ENCODE assay signal across 13 cellular contexts in the genomic region with DNA sequence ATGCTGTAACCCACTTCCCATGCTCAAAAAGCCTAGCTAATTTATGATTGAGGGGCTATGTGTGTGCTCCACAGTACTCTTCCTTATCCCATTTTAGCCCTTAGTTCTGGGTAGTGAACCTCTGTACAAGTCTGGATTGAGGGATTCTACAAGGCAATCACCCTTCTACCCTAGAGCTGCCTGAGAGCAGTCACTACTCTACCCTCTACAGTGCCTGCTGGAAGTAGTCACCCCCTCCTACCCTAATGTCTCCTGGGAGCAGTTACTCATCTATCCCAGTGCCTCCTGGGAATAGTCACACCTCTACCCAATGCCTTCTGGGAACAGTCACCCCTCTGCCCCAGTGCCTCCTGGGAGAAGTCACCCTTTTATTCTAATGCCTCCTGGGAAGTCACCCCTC.
A peak's percentile ranks its signal among the peaks of the same experiment; 100 is the strongest.
DNase-seq lines count a peak whose midpoint lies in the region; ATAC-seq lines count a peak whose summit lies in the region.
"Had no signal": no experiment of that assay in that cellular context is flagged by ENCODE, and none has a peak within 500 bp of the region (broad histone marks: within the 10 kb centered on the region; RNA-seq: fewer than 3 reads in every experiment).

No MANE protein-coding gene starts in this region.

- intact Hi-C loops in Right ventricle myocardium inferior (cut with DNase I): no loop called here
- intact Hi-C loops in left cardiac atrium (cut with DNase I): no loop called here

- H3K27me3 Mint-ChIP-seq in stimulated activated memory B cell treated with anti-CD40 and anti-IgM and Interleukin-4, amounts not matched to agents 10 μg/mL and 1 μg/mL and 100 μg/mL, for 72 hours: peaks cover 27% of the 10 kb centered on the region
- H3K27me3 Mint-ChIP-seq in activated CD8-positive, alpha-beta T cell treated with anti-CD3 and anti-CD28 coated beads, Interleukin-2, amount 10 ng/mL, durations not matched to agents 7 days and 5 days (ENCODE audit: low read depth): peaks cover 3% of the 10 kb centered on the region
- H3K27me3 Mint-ChIP-seq: CD4-positive, alpha-beta memory T cell had no signal

- H3K4me3 Mint-ChIP-seq in stimulated activated memory B cell treated with anti-CD40 and anti-IgM and Interleukin-4, amounts not matched to agents 10 μg/mL and 1 μg/mL and 100 μg/mL, for 72 hours: no peak overlapping the region
- H3K4me3 Mint-ChIP-seq in activated CD8-positive, alpha-beta T cell treated with anti-CD3 and anti-CD28 coated beads, Interleukin-2, amount 10 ng/mL, durations not matched to agents 7 days and 5 days: no peak overlapping the region
- H3K4me3 Mint-ChIP-seq: CD4-positive, alpha-beta memory T cell; HFFc6 had no signal

- H3K27ac Mint-ChIP-seq in stimulated activated memory B cell treated with anti-CD40 and anti-IgM and Interleukin-4, amounts not matched to agents 10 μg/mL and 1 μg/mL and 100 μg/mL, for 72 hours: no peak overlapping the region
- H3K27ac Mint-ChIP-seq in activated CD8-positive, alpha-beta T cell treated with anti-CD3 and anti-CD28 coated beads, Interleukin-2, amount 10 ng/mL, durations not matched to agents 7 days and 5 days: no peak overlapping the region
- H3K27ac Mint-ChIP-seq: CD4-positive, alpha-beta memory T cell; HFFc6 had no signal

- POLR2A ChIA-PET in activated CD8-positive, alpha-beta T cell treated with anti-CD3 and anti-CD28 coated beads, Interleukin-2, amount 10 ng/mL, durations not matched to agents 7 days and 5 days (lab: Charles Lee): no interaction called here

- CTCF ChIA-PET in activated CD8-positive, alpha-beta T cell treated with anti-CD3 and anti-CD28 coated beads, Interleukin-2, amount 10 ng/mL, durations not matched to agents 7 days and 5 days (lab: Charles Lee): no interaction called here

- H3K9me3 Mint-ChIP-seq in stimulated activated memory B cell treated with anti-CD40 and anti-IgM and Interleukin-4, amounts not matched to agents 10 μg/mL and 1 μg/mL and 100 μg/mL, for 72 hours: peaks cover 3% of the 10 kb centered on the region
- H3K9me3 Mint-ChIP-seq in activated CD8-positive, alpha-beta T cell treated with anti-CD3 and anti-CD28 coated beads, Interleukin-2, amount 10 ng/mL, durations not matched to agents 7 days and 5 days (ENCODE audit: insufficient read depth): no peaks in the 10 kb centered on the region
- H3K9me3 Mint-ChIP-seq: CD4-positive, alpha-beta memory T cell had no signal

- no peaks in the 10 kb centered on the region for H3K36me3 Mint-ChIP-seq in stimulated activated memory B cell treated with anti-CD40 and anti-IgM and Interleukin-4, amounts not matched to agents 10 μg/mL and 1 μg/mL and 100 μg/mL, for 72 hours
- H3K36me3 Mint-ChIP-seq in activated CD8-positive, alpha-beta T cell treated with anti-CD3 and anti-CD28 coated beads, Interleukin-2, amount 10 ng/mL, durations not matched to agents 7 days and 5 days (ENCODE audit: low read depth): no peaks in the 10 kb centered on the region
- H3K36me3 Mint-ChIP-seq: CD4-positive, alpha-beta memory T cell had no signal

- ATAC-seq in Right ventricle myocardium inferior (peak; percentile 42), left cardiac atrium (no peak), HG02870 (IDR thresholded peaks at IDR 0.05; ENCODE audit: unreplicated experiment) (no peak)
- peak; percentile 44 for ATAC-seq in stimulated activated memory B cell treated with anti-CD40 and anti-IgM and Interleukin-4, amounts not matched to agents 10 μg/mL and 1 μg/mL and 100 μg/mL, for 72 hours
- no peak for ATAC-seq in activated CD8-positive, alpha-beta T cell treated with anti-CD3 and anti-CD28 coated beads, Interleukin-2, amount 10 ng/mL, durations not matched to agents 7 days and 5 days

- H3K4me1 Mint-ChIP-seq in stimulated activated memory B cell treated with anti-CD40 and anti-IgM and Interleukin-4, amounts not matched to agents 10 μg/mL and 1 μg/mL and 100 μg/mL, for 72 hours: no peaks in the 10 kb centered on the region
- H3K4me1 Mint-ChIP-seq in activated CD8-positive, alpha-beta T cell treated with anti-CD3 and anti-CD28 coated beads, Interleukin-2, amount 10 ng/mL, durations not matched to agents 7 days and 5 days (ENCODE audit: low read depth): no peaks in the 10 kb centered on the region
- H3K4me1 Mint-ChIP-seq: CD4-positive, alpha-beta memory T cell had no signal

- DNase-seq in Right ventricle myocardium inferior (ENCODE audit: missing footprints) (no peak), left cardiac atrium (no peak), RKO (ENCODE audit: low spot score) (peak; percentile 6), pons (ENCODE audit: low spot score) (no peak)
- no peak for DNase-seq in activated CD8-positive, alpha-beta T cell treated with anti-CD3 and anti-CD28 coated beads, Interleukin-2, amount 10 ng/mL, durations not matched to agents 7 days and 5 days
- DNase-seq: 8988T; C1 segment of cervical spinal cord; CD4-positive, alpha-beta memory T cell; DMS79; HCEC 1CT; HFFc6 had no signal

Comparison
In these comparisons a context has a peak if more than half of its experiments do, and no peak if none do; other contexts are left out.
1. ATAC-seq: peak in Right ventricle myocardium inferior (single experiment) and stimulated activated memory B cell treated with anti-CD40 and anti-IgM and Interleukin-4, amounts not matched to agents 10 μg/mL and 1 μg/mL and 100 μg/mL, for 72 hours (single experiment); none in left cardiac atrium (0 of 2), HG02870 (single experiment) and activated CD8-positive, alpha-beta T cell treated with anti-CD3 and anti-CD28 coated beads, Interleukin-2, amount 10 ng/mL, durations not matched to agents 7 days and 5 days (single experiment).